In the genomic region with DNA sequence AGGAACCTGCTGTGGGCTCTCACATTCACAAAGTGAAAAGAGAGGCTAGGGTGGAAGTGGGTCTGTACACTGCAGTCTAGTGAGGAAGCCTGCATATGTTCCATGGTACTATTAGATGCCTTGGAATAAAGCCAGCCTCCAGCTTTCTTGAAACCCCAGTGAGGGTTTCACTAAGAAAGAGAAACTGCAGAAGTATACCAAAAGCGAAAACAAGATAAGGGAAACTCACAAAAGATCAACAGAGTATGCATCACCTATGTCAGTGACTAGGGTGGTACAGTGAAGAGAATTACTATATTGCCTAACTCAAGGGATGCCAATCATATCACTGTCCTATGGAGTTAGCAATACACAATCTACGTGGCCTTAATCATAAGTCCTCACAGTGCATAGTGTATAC, we compare ENCODE assay signal across 12 cellular contexts.
DNase-seq lines count a peak whose midpoint lies in the region; ATAC-seq and TF ChIP-seq lines count a peak whose summit lies in the region.
"Had no signal": no experiment of that assay in that cellular context is flagged by ENCODE, and none has a peak within 500 bp of the region (broad histone marks: within the 10 kb centered on the region; RNA-seq: fewer than 3 reads in every experiment).

No MANE protein-coding gene starts in this region.

- no peaks in the 10 kb centered on the region for H3K36me3 ChIP-seq in GM23338 (ENCODE audit: insufficient read depth)
- H3K36me3 ChIP-seq: esophagus muscularis mucosa had no signal

- H3K4me1 Mint-ChIP-seq in GM23338, result peaks cover 11% of the 10 kb centered on the region; the same call in 2 of the 3 replicates

- H3K9me3 Mint-ChIP-seq in GM23338, result no peaks in the 10 kb centered on the region

- no peak overlapping the region for H3K4me2 ChIP-seq in GM23338

- H3K9me2 ChIP-seq in GM23338 (ENCODE audit: insufficient read depth), result peaks cover 16% of the 10 kb centered on the region

- no peaks in the 10 kb centered on the region for H3K4me1 ChIP-seq in GM23338 (ENCODE audit: insufficient read depth)
- H3K4me1 ChIP-seq: esophagus muscularis mucosa had no signal

- H3K4me3 ChIP-seq in choroid plexus epithelial cell (ENCODE audit: low read depth, low read length) (no peak overlapping the region), GM23338 (no peak overlapping the region)
- H3K4me3 ChIP-seq: esophagus muscularis mucosa, skin epidermis had no signal

- no peak overlapping the region for H2AFZ ChIP-seq in GM23338

- no peaks in the 10 kb centered on the region for H3K79me2 ChIP-seq in GM23338 (replicated peaks; ENCODE audit: insufficient read depth)

- H3K4me3 Mint-ChIP-seq in GM23338, result no peak overlapping the region
- H3K4me3 Mint-ChIP-seq: activated naive CD8-positive, alpha-beta T cell treated with anti-CD3 and anti-CD28 coated beads, Interleukin-2, amount 10 ng/mL, durations not matched to agents 7 days and 5 days had no signal

- no peaks in the 10 kb centered on the region for H3F3A ChIP-seq in GM23338 (replicated peaks; ENCODE audit: low read depth)

- ATAC-seq in GM18909 (IDR thresholded peaks at IDR 0.05; ENCODE audit: poor library complexity, unreplicated experiment), result peak; percentile 95
- ATAC-seq in GM21526 (IDR thresholded peaks at IDR 0.05; ENCODE audit: low FRiP score, unreplicated experiment), result peak; percentile 85
- peak; percentile 94 for ATAC-seq in HG03175 (IDR thresholded peaks at IDR 0.05; ENCODE audit: unreplicated experiment)
- ATAC-seq in HG03095 (IDR thresholded peaks at IDR 0.05; ENCODE audit: unreplicated experiment), result no peak
- no peak for ATAC-seq in GM23338

- no peaks in the 10 kb centered on the region for H4K20me1 ChIP-seq in GM23338 (replicated peaks; ENCODE audit: insufficient read depth)

- H3K27ac ChIP-seq in GM23338 (ENCODE audit: low read depth), result no peak overlapping the region
- H3K27ac ChIP-seq: esophagus muscularis mucosa had no signal

- H3K27me3 ChIP-seq in GM23338 (ENCODE audit: insufficient read depth), result no peaks in the 10 kb centered on the region
- H3K27me3 ChIP-seq: esophagus muscularis mucosa had no signal

- no peak overlapping the region for H3K27ac Mint-ChIP-seq in GM23338
- H3K27ac Mint-ChIP-seq: activated naive CD8-positive, alpha-beta T cell treated with anti-CD3 and anti-CD28 coated beads, Interleukin-2, amount 10 ng/mL, durations not matched to agents 7 days and 5 days had no signal

- TF ChIP-seq CTCF in choroid plexus epithelial cell (conservative IDR thresholded peaks at IDR 0.05; ENCODE audit: low read depth, low read length) (no peak), GM23338 (conservative IDR thresholded peaks at IDR 0.05; ENCODE audit: low read depth in 2 of 2) (no peak)

- H3K27me3 Mint-ChIP-seq in GM23338 (ENCODE audit: insufficient read depth, low read depth, poor library complexity), result no peaks in the 10 kb centered on the region
- H3K27me3 Mint-ChIP-seq: activated naive CD8-positive, alpha-beta T cell treated with anti-CD3 and anti-CD28 coated beads, Interleukin-2, amount 10 ng/mL, durations not matched to agents 7 days and 5 days had no signal

- no peaks in the 10 kb centered on the region for H3K36me3 Mint-ChIP-seq in GM23338 (ENCODE audit: low read depth)

- peak; percentile 46 for DNase-seq in choroid plexus epithelial cell (ENCODE audit: low read depth)
- DNase-seq in NCI-H187 (lab: John Stamatoyannopoulos, UW), result no peak
- no peak for DNase-seq in ureter (ENCODE audit: low spot score)
- DNase-seq in GM23338 (ENCODE audit: low spot score), result no peak
- DNase-seq: activated naive CD8-positive, alpha-beta T cell treated with anti-CD3 and anti-CD28 coated beads, Interleukin-2, amount 10 ng/mL, durations not matched to agents 7 days and 5 days; NCI-H510A treated with DMSO at 0.1 percent for 48 hours had no signal

TF ChIP-seq in GM23338, 12 proteins besides CTCF, POLR2A, EP300 and RAD21:
- TF ChIP-seq EZH2 (IDR thresholded peaks at IDR 0.05; ENCODE audit: low read depth, unreplicated experiment) (no peak), STAT1 (IDR thresholded peaks at IDR 0.05; ENCODE audit: unreplicated experiment) (no peak), JUNB (IDR thresholded peaks at IDR 0.05; ENCODE audit: unreplicated experiment) (no peak), CREB1 (CRISPR knock-in tag; IDR thresholded peaks at IDR 0.05; ENCODE audit: low read depth) (no peak), NANOG (IDR thresholded peaks at IDR 0.05; ENCODE audit: borderline replicate concordance) (no peak), ZNF114 (CRISPR knock-in tag; IDR thresholded peaks at IDR 0.05) (no peak)
- TF ChIP-seq, protein P1, sequence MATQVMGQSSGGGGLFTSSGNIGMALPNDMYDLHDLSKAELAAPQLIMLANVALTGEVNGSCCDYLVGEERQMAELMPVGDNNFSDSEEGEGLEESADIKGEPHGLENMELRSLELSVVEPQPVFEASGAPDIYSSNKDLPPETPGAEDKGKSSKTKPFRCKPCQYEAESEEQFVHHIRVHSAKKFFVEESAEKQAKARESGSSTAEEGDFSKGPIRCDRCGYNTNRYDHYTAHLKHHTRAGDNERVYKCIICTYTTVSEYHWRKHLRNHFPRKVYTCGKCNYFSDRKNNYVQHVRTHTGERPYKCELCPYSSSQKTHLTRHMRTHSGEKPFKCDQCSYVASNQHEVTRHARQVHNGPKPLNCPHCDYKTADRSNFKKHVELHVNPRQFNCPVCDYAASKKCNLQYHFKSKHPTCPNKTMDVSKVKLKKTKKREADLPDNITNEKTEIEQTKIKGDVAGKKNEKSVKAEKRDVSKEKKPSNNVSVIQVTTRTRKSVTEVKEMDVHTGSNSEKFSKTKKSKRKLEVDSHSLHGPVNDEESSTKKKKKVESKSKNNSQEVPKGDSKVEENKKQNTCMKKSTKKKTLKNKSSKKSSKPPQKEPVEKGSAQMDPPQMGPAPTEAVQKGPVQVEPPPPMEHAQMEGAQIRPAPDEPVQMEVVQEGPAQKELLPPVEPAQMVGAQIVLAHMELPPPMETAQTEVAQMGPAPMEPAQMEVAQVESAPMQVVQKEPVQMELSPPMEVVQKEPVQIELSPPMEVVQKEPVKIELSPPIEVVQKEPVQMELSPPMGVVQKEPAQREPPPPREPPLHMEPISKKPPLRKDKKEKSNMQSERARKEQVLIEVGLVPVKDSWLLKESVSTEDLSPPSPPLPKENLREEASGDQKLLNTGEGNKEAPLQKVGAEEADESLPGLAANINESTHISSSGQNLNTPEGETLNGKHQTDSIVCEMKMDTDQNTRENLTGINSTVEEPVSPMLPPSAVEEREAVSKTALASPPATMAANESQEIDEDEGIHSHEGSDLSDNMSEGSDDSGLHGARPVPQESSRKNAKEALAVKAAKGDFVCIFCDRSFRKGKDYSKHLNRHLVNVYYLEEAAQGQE (IDR thresholded peaks at IDR 0.05; ENCODE audit: unreplicated experiment), result no peak

Comparison
In these comparisons a context has a peak if more than half of its experiments do, and no peak if none do; other contexts are left out.
1. ATAC-seq: peak in GM18909 (single experiment), GM21526 (single experiment) and HG03175 (single experiment); none in HG03095 (single experiment) and GM23338 (single experiment).